Comparison of ENCODE assay signal across 7 cellular contexts in the genomic region with DNA sequence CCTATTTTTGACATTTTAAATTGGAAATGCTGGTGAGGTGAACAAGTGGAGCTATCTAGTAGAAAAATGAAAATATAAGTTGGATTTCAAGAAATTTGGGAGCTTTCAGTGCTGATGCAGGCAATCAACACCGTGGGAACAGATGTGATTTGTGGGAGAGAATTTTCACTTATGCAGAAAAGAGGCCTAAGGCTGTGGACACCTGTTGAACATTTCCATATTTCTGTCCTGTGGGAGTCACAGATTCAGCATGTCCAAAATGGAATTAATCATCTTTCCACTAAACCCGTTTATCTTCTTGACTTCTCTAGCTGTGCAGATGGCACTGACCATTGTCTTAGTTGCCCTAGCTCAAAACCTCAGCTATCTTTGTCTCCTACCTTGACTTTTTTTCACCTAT.
"Had no signal": no experiment of that assay in that cellular context is flagged by ENCODE, and none has a peak within 500 bp of the region (broad histone marks: within the 10 kb centered on the region; RNA-seq: fewer than 3 reads in every experiment).

No MANE protein-coding gene starts in this region.

- DNase-seq: IMR-90, KBM-7, KG1 had no signal

- H3K27ac ChIP-seq: HL-60 had no signal

- H3K4me3 ChIP-seq: K562 had no signal

- H3K27ac Mint-ChIP-seq: IgD-negative memory B cell had no signal

- ATAC-seq: HepG2, K562 had no signal
